Comparison of ENCODE assay signal across 25 cellular contexts in the genomic region with DNA sequence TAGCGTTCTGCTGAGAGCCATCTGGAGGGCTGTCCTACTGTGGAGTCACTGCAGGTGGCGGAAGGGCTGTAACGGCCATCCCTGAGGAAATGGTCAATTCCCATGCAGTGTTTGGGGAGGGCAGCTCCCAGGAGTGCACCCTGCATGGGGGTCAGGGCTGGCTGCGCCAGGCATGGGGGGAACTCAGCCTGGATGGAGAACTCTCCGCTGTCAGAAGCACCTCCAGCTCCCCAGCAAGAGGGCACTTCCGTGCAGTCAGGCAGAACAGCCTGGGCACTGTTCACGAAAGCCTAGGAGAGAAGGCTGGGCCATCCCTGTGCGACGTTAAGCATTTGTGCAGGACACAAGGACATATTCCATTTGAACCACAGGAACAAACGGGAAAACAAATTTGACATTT.
A peak's percentile ranks its signal among the peaks of the same experiment; 100 is the strongest.
DNase-seq lines count a peak whose midpoint lies in the region; ATAC-seq and TF ChIP-seq lines count a peak whose summit lies in the region.
"Had no signal": no experiment of that assay in that cellular context is flagged by ENCODE, and none has a peak within 500 bp of the region (broad histone marks: within the 10 kb centered on the region; RNA-seq: fewer than 3 reads in every experiment).

No MANE protein-coding gene starts in this region.

- no peak overlapping the region for H2AK5ac ChIP-seq in trophoblast cell (ENCODE audit: low read length)

- H3K18ac ChIP-seq in trophoblast cell (ENCODE audit: low read length), result no peak overlapping the region

- H3K27ac Mint-ChIP-seq in chondrocyte (ENCODE audit: unreplicated experiment) (peak overlapping the region; percentile 99), immature natural killer cell (peak overlapping the region in 1 of 6 donors; percentile 79)
- H3K27ac Mint-ChIP-seq: activated T-helper 2 cell treated with anti-CD3 and anti-CD28 coated beads, Interferon-gamma antibody, Interleukin-2, Interleukin-4, amounts not matched to agents 10 μg/mL and 5 μg/mL and 100 μg/mL, durations not matched to agents 14 hours and 24 hours and 36 hours; progenitor cell of endocrine pancreas had no signal

- H3K9me3 ChIP-seq in trophoblast cell (ENCODE audit: insufficient read depth, low read depth, low read length) (no peaks in the 10 kb centered on the region), transverse colon (no peaks in the 10 kb centered on the region)
- H3K9me3 ChIP-seq: SK-N-SH, thyroid gland had no signal

- DNase-seq in activated effector memory CD4-positive, alpha-beta T cell treated with anti-CD3 and anti-CD28 coated beads, Interleukin-2, amount 50 U/mL, for 16 hours, result peak; percentile 59
- DNase-seq in activated effector memory CD4-positive, alpha-beta T cell treated with Interleukin-2 at 50 U/mL for 16 hours, result no peak
- no peak for DNase-seq in chondrocyte (ENCODE audit: low spot score)
- no peak for DNase-seq in trophoblast cell
- DNase-seq in transverse colon, result no peak
- no peak for DNase-seq in retina
- no peak for DNase-seq in immature natural killer cell
- DNase-seq: activated CD4-positive, alpha-beta T cell treated with anti-CD3 and anti-CD28 coated beads, Interleukin-2, amount 10 ng/mL, durations not matched to agents 24 days and 14 days; CD4-positive, alpha-beta memory T cell; DMS 273 treated with DMSO at 0.1 percent for 48 hours; kidney; NCI-H1105; NCI-H2029 treated with DMSO at 0.1 percent for 48 hours; NCI-H226; NCI-H774; RPMI8226; SK-N-SH; stimulated activated CD4-positive, alpha-beta T cell treated with anti-CD3 and anti-CD28 coated beads, Interleukin-1b, Interleukin-23, amount 100 ng/mL, for 48 hours; thyroid gland had no signal

- ATAC-seq in HG03571 (IDR thresholded peaks at IDR 0.05; ENCODE audit: unreplicated experiment), result no peak

- no peak overlapping the region for H4K12ac ChIP-seq in trophoblast cell (ENCODE audit: low read depth, low read length)

- no peak overlapping the region for H3K23ac ChIP-seq in trophoblast cell (ENCODE audit: low read length)

- TF ChIP-seq CTCF in chondrocyte (IDR thresholded peaks at IDR 0.05), result no peak
- TF ChIP-seq CTCF in transverse colon (IDR thresholded peaks at IDR 0.05), result no peak

- H2BK5ac ChIP-seq in trophoblast cell (ENCODE audit: low read depth, low read length, poor library complexity), result no peak overlapping the region

- in situ Hi-C loops in transverse colon (cut with MboI; ENCODE audit: low pct_ligation_motif_present in 1 of 4, low pct_unique_long_range_greater_than_20kb in 1 of 4, low sequenced_read_pairs in 3 of 4), result no loop called here

- peaks cover 5 to 15% of the 10 kb centered on the region in 2 experiments for H3K4me1 ChIP-seq in trophoblast cell (ENCODE audit: control insufficient read depth in 1 of 2, insufficient read depth in 2 of 2, low read length in 2 of 2)
- peaks cover 4 to 17% (median 9%) of the 10 kb centered on the region in 4 donors for H3K4me1 ChIP-seq in transverse colon

- peaks cover 6% of the 10 kb centered on the region for H3K79me1 ChIP-seq in trophoblast cell (ENCODE audit: low read length)

- TF ChIP-seq EP300 in transverse colon (IDR thresholded peaks at IDR 0.05; ENCODE audit: low read depth), result no peak

- H3K36me3 Mint-ChIP-seq in chondrocyte (ENCODE audit: low read depth) (peaks cover 39% of the 10 kb centered on the region), immature natural killer cell (peaks cover 4 to 15% (median 10%) of the 10 kb centered on the region in 3 donors)

- H4K91ac ChIP-seq in trophoblast cell (ENCODE audit: low read depth, low read length), result peak overlapping the region; percentile 10

- H3K27ac ChIP-seq in trophoblast cell (ENCODE audit: low read depth, low read length) (no peak overlapping the region), transverse colon (peak overlapping the region in 3 of 4 donors; percentile 20 to 65 (median 33))
- H3K27ac ChIP-seq: 22Rv1, thyroid gland, VCaP had no signal

- no peak overlapping the region for H3K4me3 Mint-ChIP-seq in chondrocyte (ENCODE audit: unreplicated experiment)
- H3K4me3 Mint-ChIP-seq in immature natural killer cell, result no peak overlapping the region
- H3K4me3 Mint-ChIP-seq: activated CD4-positive, alpha-beta T cell treated with anti-CD3 and anti-CD28 coated beads, Interleukin-2, amount 10 ng/mL, durations not matched to agents 24 days and 14 days; brain had no signal

- no peak overlapping the region for H2BK12ac ChIP-seq in trophoblast cell (ENCODE audit: low read length)

- H3K79me2 ChIP-seq in trophoblast cell (ENCODE audit: control insufficient read depth, insufficient read depth, low read length, poor library complexity), result no peaks in the 10 kb centered on the region

- H3K27me3 ChIP-seq in trophoblast cell (ENCODE audit: insufficient read depth, low read length), result no peaks in the 10 kb centered on the region
- no peaks in the 10 kb centered on the region for H3K27me3 ChIP-seq in transverse colon
- H3K27me3 ChIP-seq: thyroid gland had no signal

- no peak overlapping the region for H2AFZ ChIP-seq in trophoblast cell (ENCODE audit: insufficient read depth, low read length, poor library complexity)

- H3K4me1 Mint-ChIP-seq in chondrocyte (ENCODE audit: low read depth) (peaks cover 82% of the 10 kb centered on the region), immature natural killer cell (peaks cover 34 to 37% of the 10 kb centered on the region in 2 donors)

- H3K36me3 ChIP-seq in trophoblast cell (ENCODE audit: control insufficient read depth in 1 of 2, insufficient read depth in 2 of 2, low read length in 2 of 2) (no peaks in the 10 kb centered on the region), transverse colon (peaks cover 0 to 32% (median 8%) of the 10 kb centered on the region in 4 donors)

- H3K27me3 Mint-ChIP-seq in chondrocyte (ENCODE audit: low read depth), result no peaks in the 10 kb centered on the region
- peaks cover 0 to 5% (median 2%) of the 10 kb centered on the region in 3 donors for H3K27me3 Mint-ChIP-seq in immature natural killer cell (ENCODE audit: low read depth in 3 of 3)
- H3K27me3 Mint-ChIP-seq: activated CD4-positive, alpha-beta T cell treated with anti-CD3 and anti-CD28 coated beads, Interleukin-2, amount 10 ng/mL, durations not matched to agents 24 days and 14 days; brain; CD4-positive, alpha-beta memory T cell; progenitor cell of endocrine pancreas had no signal

- no peak overlapping the region for H3K4me2 ChIP-seq in trophoblast cell (ENCODE audit: low read length)
- H3K4me2 ChIP-seq: SK-N-SH had no signal

- H3K4ac ChIP-seq in trophoblast cell (ENCODE audit: low read depth, low read length), result no peak overlapping the region

- H4K8ac ChIP-seq in trophoblast cell (ENCODE audit: low read depth, low read length), result no peak overlapping the region

- H3K9me3 Mint-ChIP-seq in chondrocyte (ENCODE audit: low read depth) (no peaks in the 10 kb centered on the region), immature natural killer cell (no peaks in the 10 kb centered on the region)
- H3K9me3 Mint-ChIP-seq: activated CD4-positive, alpha-beta T cell treated with anti-CD3 and anti-CD28 coated beads, Interleukin-2, amount 10 ng/mL, durations not matched to agents 24 days and 14 days; activated T-helper 2 cell treated with anti-CD3 and anti-CD28 coated beads, Interferon-gamma antibody, Interleukin-2, Interleukin-4, amounts not matched to agents 10 μg/mL and 5 μg/mL and 100 μg/mL, durations not matched to agents 14 hours and 24 hours and 36 hours; brain; CD4-positive, alpha-beta memory T cell had no signal

- H2BK120ac ChIP-seq in trophoblast cell (ENCODE audit: insufficient read depth, low read length, poor library complexity), result no peak overlapping the region

- H3K4me3 ChIP-seq in trophoblast cell (ENCODE audit: low read depth, low read length) (no peak overlapping the region), transverse colon (no peak overlapping the region)
- H3K4me3 ChIP-seq: thyroid gland had no signal

- no peak overlapping the region for H3K14ac ChIP-seq in trophoblast cell (ENCODE audit: low read length)

- TF ChIP-seq POLR2A in transverse colon (IDR thresholded peaks at IDR 0.05), result no peak

- WGBS in trophoblast cell (ENCODE audit: extremely low coverage, insufficient coverage, insufficient read length), result no CpG with 5 or more reads among the region's 10 CpGs
- WGBS in transverse colon (ENCODE audit: low coverage in 1 of 2), 2 donors, result 87 to 88% methylated on average over 3 to 10 of the region's 10 CpGs

- H3K9ac ChIP-seq in trophoblast cell (ENCODE audit: low read length), result no peak overlapping the region
- H3K9ac ChIP-seq: SK-N-SH had no signal

- intact Hi-C loops in transverse colon (cut with DNase I; ENCODE audit: low total_unique reads), result no loop called here
